In genomic region chr18:22398464-22398863, GRCh38 we compare ENCODE assay signal across 17 cellular contexts. TPM values are rescaled to one million over a fixed set of nuclear protein-coding genes. Genes with fewer than 3 reads are reported as not detected.
"Had no signal": no experiment of that assay in that cellular context is flagged by ENCODE, and none has a peak within 500 bp of the region (broad histone marks: within the 10 kb centered on the region; RNA-seq: fewer than 3 reads in every experiment).

No MANE protein-coding gene starts in this region.

- H3K36me3 ChIP-seq: brain microvascular endothelial cell, lower lobe of right lung, neutrophil, tibial nerve had no signal

- ATAC-seq: activated T-cell treated with anti-CD3 and anti-CD28 coated beads, Interleukin-2, amount 50 U/mL, for 72 hours; foreskin keratinocyte; lower lobe of right lung; natural killer cell treated with Interleukin-12 subunit alpha and Interleukin-12 subunit beta and Interleukin-15 and Interleukin-18, amount 100 ng/mL, for 72 hours; stimulated activated naive CD8-positive, alpha-beta T cell treated with anti-CD3 and anti-CD28 coated beads, Interleukin-15, Interleukin-2, amounts not matched to agents 100 U/mL and 50 U/mL, for 24 hours had no signal

- FAIRE-seq: urothelium cell line had no signal

- H3K27me3 ChIP-seq: brain microvascular endothelial cell, neutrophil, tibial nerve had no signal

- DNase-seq: activated CD4-positive, CD25-positive, alpha-beta regulatory T cell treated with anti-CD3 and anti-CD28 coated beads, Interleukin-2, amount 50 U/mL, for 72 hours; activated effector memory CD4-positive, alpha-beta T cell treated with anti-CD3 and anti-CD28 coated beads, Interleukin-2, amount 50 U/mL, for 16 hours; activated naive CD4-positive, alpha-beta T cell treated with anti-CD3 and anti-CD28 coated beads, Interleukin-2, amount 50 U/mL, for 16 hours; activated T-cell treated with anti-CD3 and anti-CD28 coated beads, Interleukin-2, amount 50 U/mL, for 72 hours; aorta; brain microvascular endothelial cell; effector memory CD4-positive, alpha-beta T cell; foreskin keratinocyte; lower lobe of right lung; stimulated activated naive CD8-positive, alpha-beta T cell treated with anti-CD3 and anti-CD28 coated beads, Interleukin-15, Interleukin-2, amounts not matched to agents 100 U/mL and 50 U/mL, for 24 hours had no signal

- H3K4me3 ChIP-seq: lower lobe of right lung, tibial nerve had no signal

RNA-seq across cellular contexts. Expression of gene CTAGE1, which starts 19.3 kb away (rescaled TPM):
- total RNA-seq: activated CD8-positive, alpha-beta memory T cell treated with anti-CD3 and anti-CD28 coated beads for 36 hours; activated T-cell treated with anti-CD3 and anti-CD28 coated beads, Interleukin-2, amount 50 U/mL, for 72 hours; aorta; cerebellum; foreskin keratinocyte; lower lobe of right lung; natural killer cell treated with Interleukin-12 subunit alpha and Interleukin-12 subunit beta and Interleukin-15 and Interleukin-18, amount 100 ng/mL, for 72 hours; skeletal muscle tissue; tibial nerve had no signal
- polyA plus RNA-seq: aorta, foreskin keratinocyte had no signal
